ENCODE assay signal across 8 cellular contexts in genomic region chr3:72123908-72124441, GRCh38.
A peak's percentile ranks its signal among the peaks of the same experiment; 100 is the strongest.
DNase-seq lines count a peak whose midpoint lies in the region; ATAC-seq and TF ChIP-seq lines count a peak whose summit lies in the region.

No MANE protein-coding gene starts in this region.

- DNase-seq in Caki2 (ENCODE audit: low read depth) (peak; percentile 93), left cardiac atrium (peak; percentile 81), head of caudate nucleus (no peak), NCI-H2227 treated with DMSO at 0.1 percent for 48 hours (lab: John Stamatoyannopoulos, UW) (no peak), middle frontal gyrus (ENCODE audit: extremely low spot score, low spot score) (no peak)
- DNase-seq in activated effector memory CD4-positive, alpha-beta T cell treated with anti-CD3 and anti-CD28 coated beads, Interleukin-2, amount 50 U/mL, for 16 hours: no peak

- H2AFZ ChIP-seq in OCI-LY3 (ENCODE audit: low read depth, low read length): no peak overlapping the region

- H3K4me3 ChIP-seq in OCI-LY3 (ENCODE audit: low read length): no peak overlapping the region

- H3K36me3 ChIP-seq in OCI-LY3 (replicated peaks; ENCODE audit: low read depth, low read length): no peaks in the 10 kb centered on the region

- no peak overlapping the region for H3K27ac ChIP-seq in OCI-LY3 (ENCODE audit: low read length)

- ATAC-seq in GM21717 (IDR thresholded peaks at IDR 0.05; ENCODE audit: unreplicated experiment) (peak; percentile 48), left cardiac atrium (peak; percentile 88 to 91)

- H3K79me2 ChIP-seq in OCI-LY3 (ENCODE audit: low read length): no peaks in the 10 kb centered on the region

- no peaks in the 10 kb centered on the region for H3K9me3 ChIP-seq in OCI-LY3 (ENCODE audit: insufficient read depth, low read length)

- H3K4me1 ChIP-seq in OCI-LY3 (ENCODE audit: low read length): peaks cover 22% of the 10 kb centered on the region

- peak overlapping the region; percentile 40 for H3K4me2 ChIP-seq in OCI-LY3 (ENCODE audit: low read length)

- intact Hi-C loops in left cardiac atrium (cut with DNase I): no loop called here
- intact Hi-C loops in head of caudate nucleus (cut with DNase I): no loop called here

- in situ Hi-C loops in Caki2 (cut with HindIII; ENCODE audit: low pct_unique_long_range_greater_than_20kb, low sequenced_read_pairs): no loop called here

- H3K9ac ChIP-seq in OCI-LY3 (ENCODE audit: low read length): no peak overlapping the region

- H4K20me1 ChIP-seq in OCI-LY3 (ENCODE audit: insufficient read depth, low read length): peaks cover 4% of the 10 kb centered on the region; the same call in 1 of the 2 replicates

- peaks cover 95% of the 10 kb centered on the region for H3K27me3 ChIP-seq in OCI-LY3 (ENCODE audit: low read depth, low read length)

- TF ChIP-seq CTCF in OCI-LY3 (IDR thresholded peaks at IDR 0.05; ENCODE audit: low read depth, low read length): no peak

Comparison
In these comparisons a context has a peak if more than half of its experiments do, and no peak if none do; other contexts are left out.
1. DNase-seq: peak in Caki2 (single experiment) and left cardiac atrium (single experiment); none in head of caudate nucleus (0 of 42), NCI-H2227 treated with DMSO at 0.1 percent for 48 hours (single experiment), middle frontal gyrus (single experiment) and activated effector memory CD4-positive, alpha-beta T cell treated with anti-CD3 and anti-CD28 coated beads, Interleukin-2, amount 50 U/mL, for 16 hours (single experiment).